8 cellular contexts compared by ENCODE assay signal in the genomic region with DNA sequence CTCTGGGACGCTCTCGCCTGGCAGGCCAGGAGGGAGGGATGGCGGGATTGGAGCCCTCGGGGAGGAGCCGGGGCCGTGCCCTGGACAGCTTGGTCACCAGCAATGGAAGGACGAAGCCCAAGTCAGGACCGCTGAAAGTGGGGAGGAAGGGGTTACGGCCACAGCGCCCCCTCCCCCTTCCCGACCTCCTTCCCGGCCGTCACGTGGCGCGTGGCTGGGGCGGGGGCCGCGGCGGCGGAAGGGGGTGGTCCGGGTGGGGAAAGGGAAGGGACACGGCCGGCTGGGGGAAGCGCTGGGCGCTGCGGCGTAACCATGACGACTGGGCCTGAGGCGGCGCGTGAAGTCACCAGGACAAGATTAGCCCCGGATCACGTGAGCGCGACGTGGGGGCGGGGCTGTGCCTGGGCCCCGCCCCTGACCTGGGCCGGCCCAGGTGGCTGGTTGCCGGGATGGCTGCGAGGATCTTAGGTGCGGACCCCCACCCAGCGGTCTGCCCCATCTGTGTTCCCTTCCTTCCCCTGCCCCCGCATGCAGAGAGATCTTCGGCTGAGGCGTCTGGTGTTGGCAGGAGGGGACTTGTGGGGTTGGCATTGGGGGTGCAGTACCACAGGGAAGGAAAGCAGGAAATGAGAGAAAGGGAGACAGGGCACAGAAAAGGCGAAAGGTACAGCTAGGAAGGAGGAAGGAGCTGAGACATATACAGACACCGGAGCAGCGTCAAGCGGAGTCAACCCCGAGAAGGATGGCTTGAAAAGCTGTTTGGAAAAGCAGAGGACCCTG. TPM values are rescaled to one million over a fixed set of nuclear protein-coding genes. Genes with fewer than 3 reads are reported as not detected.
DNase-seq lines count a peak whose midpoint lies in the region; ATAC-seq and TF ChIP-seq lines count a peak whose summit lies in the region.

No MANE protein-coding gene starts in this region.

- H3K4me1 ChIP-seq in upper lobe of left lung: peaks cover 38 to 47% (median 42%) of the 10 kb centered on the region in 4 donors

- intact Hi-C loops in left cardiac atrium (cut with DNase I): no loop called here

- TF ChIP-seq EP300 in upper lobe of left lung (IDR thresholded peaks at IDR 0.05): peak in 2 of 4 donors; percentile 69 to 81

- TF ChIP-seq POLR2A in upper lobe of left lung (IDR thresholded peaks at IDR 0.05): peak in 2 of 4 donors; percentile 14 to 86

- H3K4me3 Mint-ChIP-seq in progenitor cell of endocrine pancreas (ENCODE audit: low read depth): peak overlapping the region; percentile 95

- no peaks in the 10 kb centered on the region for H3K9me3 Mint-ChIP-seq in progenitor cell of endocrine pancreas (ENCODE audit: low read depth)

- peak; percentile 96 for ATAC-seq in HG02642 (IDR thresholded peaks at IDR 0.05; ENCODE audit: poor library complexity, unreplicated experiment)
- ATAC-seq in left cardiac atrium: peak; percentile 94 to 95
- peak; percentile 95 to 97 for ATAC-seq in upper lobe of left lung (ENCODE audit: low FRiP score in 2 of 2)

- peak overlapping the region; percentile 84 to 91 (median 90) for H3K27ac ChIP-seq in upper lobe of left lung

- TF ChIP-seq CTCF in GM10266 (IDR thresholded peaks at IDR 0.05; ENCODE audit: control insufficient read depth, insufficient read depth, low read depth, missing control alignments): no peak
- TF ChIP-seq CTCF in progenitor cell of endocrine pancreas (IDR thresholded peaks at IDR 0.05; ENCODE audit: unreplicated experiment): no peak
- no peak for TF ChIP-seq CTCF in upper lobe of left lung (IDR thresholded peaks at IDR 0.05)

- H3K4me3 ChIP-seq in upper lobe of left lung: peak overlapping the region; percentile 47 to 71 (median 60)

- peak overlapping the region; percentile 99 for H3K27ac Mint-ChIP-seq in progenitor cell of endocrine pancreas

- H3K36me3 Mint-ChIP-seq in progenitor cell of endocrine pancreas (ENCODE audit: insufficient read depth): no peaks in the 10 kb centered on the region

- peaks cover 28% of the 10 kb centered on the region for H3K4me1 Mint-ChIP-seq in progenitor cell of endocrine pancreas (ENCODE audit: low read depth)

- H3K9me3 ChIP-seq in upper lobe of left lung: no peaks in the 10 kb centered on the region

- no peaks in the 10 kb centered on the region for H3K27me3 ChIP-seq in upper lobe of left lung

- DNase-seq in GM10266 (ENCODE audit: extremely low spot score) (peak; percentile 93), NCI-H1417 treated with DMSO at 0.1 percent for 48 hours (lab: John Stamatoyannopoulos, UW) (peak; percentile 39), T-helper 1 cell (peak; percentile 79 to 87 (median 83)), amniotic epithelial cell (ENCODE audit: low read depth) (peak; percentile 79), left cardiac atrium (peak; percentile 95), progenitor cell of endocrine pancreas (ENCODE audit: low spot score, unreplicated experiment) (peak; percentile 94), upper lobe of left lung (peak; percentile 98 to 99)

- WGBS in upper lobe of left lung, 2 donors: 2 to 5% methylated on average over 8 to 18 of the region's 52 CpGs

- no peaks in the 10 kb centered on the region for H3K27me3 Mint-ChIP-seq in progenitor cell of endocrine pancreas

- H3K36me3 ChIP-seq in upper lobe of left lung: peaks cover 0 to 2% (median 0%) of the 10 kb centered on the region in 4 donors

RNA-seq across cellular contexts. Expression of gene MAP3K12, which starts 6.2 kb away (rescaled TPM):
- total RNA-seq in left cardiac atrium (1 to 10 TPM; 9.1 to 9.7 TPM), progenitor cell of endocrine pancreas (11.9 and 17.0 TPM in 2 replicates), upper lobe of left lung (10 to 100 TPM in 5 of 6 donors, 1 to 10 TPM in 1; 9.6 to 87.0 (median 17.4) TPM)

RNA-seq across cellular contexts. Expression of gene TARBP2, which starts 8.1 kb away (rescaled TPM):
- total RNA-seq in left cardiac atrium: 10 to 100 TPM; 12.5 to 15.3 TPM
- 60.2 and 61.5 TPM in 2 replicates for total RNA-seq in progenitor cell of endocrine pancreas
- total RNA-seq in upper lobe of left lung: 10 to 100 TPM; 25.4 to 74.4 (median 36.8) TPM

RNA-seq across cellular contexts. Expression of gene NPFF, which starts 14.3 kb away (rescaled TPM):
- total RNA-seq in left cardiac atrium (not detected), progenitor cell of endocrine pancreas (not detected in 2 replicates), upper lobe of left lung (1 to 10 TPM in 1 of 6 donors, not detected in 5; 6.2 TPM)

RNA-seq across cellular contexts. Expression of gene PCBP2, which starts 41.1 kb away (rescaled TPM):
- total RNA-seq in left cardiac atrium (100 to 1,000 TPM; 504 to 545 TPM), progenitor cell of endocrine pancreas (1,366 and 1,400 TPM in 2 replicates), upper lobe of left lung (100 to 1,000 TPM; 346 to 723 (median 513) TPM)

RNA-seq across cellular contexts. Expression of gene PRR13, which starts 51.5 kb away (rescaled TPM):
- total RNA-seq in left cardiac atrium (10 to 100 TPM; 73.5 to 90.2 TPM), progenitor cell of endocrine pancreas (101 and 106 TPM in 2 replicates), upper lobe of left lung (100 to 1,000 TPM in 3 of 6 donors, 10 to 100 TPM in 3; 81.5 to 198 (median 105) TPM)

Comparison
In these comparisons a context has a peak if more than half of its experiments do, and no peak if none do; other contexts are left out.
1. Peak in every context shown above with its lines: DNase-seq, ATAC-seq, H3K4me3 ChIP-seq and H3K27ac ChIP-seq.
2. DNase-seq: peak in every context shown above with its lines; median percentile 98 in upper lobe of left lung; 95 in left cardiac atrium; 94 in progenitor cell of endocrine pancreas; 93 in GM10266; 83 in T-helper 1 cell; 79 in amniotic epithelial cell; 39 in NCI-H1417 treated with DMSO at 0.1 percent for 48 hours.